In genomic region chr12:49088190-49088931, GRCh38 we compare ENCODE assay signal across 8 cellular contexts. TPM values are rescaled to one million over a fixed set of nuclear protein-coding genes. Genes with fewer than 3 reads are reported as not detected.
DNase-seq lines count a peak whose midpoint lies in the region; ATAC-seq and TF ChIP-seq lines count a peak whose summit lies in the region.

No MANE protein-coding gene starts in this region.

- H3K27me3 ChIP-seq in H7 (ENCODE audit: control insufficient read depth, insufficient read depth, low read length) (peaks cover 63% of the 10 kb centered on the region), MM.1S (replicated peaks; ENCODE audit: insufficient read depth, low read length) (peaks cover 50% of the 10 kb centered on the region), RWPE2 (ENCODE audit: insufficient read depth, poor library complexity, severe bottlenecking) (peaks cover 51% of the 10 kb centered on the region), testis (no peaks in the 10 kb centered on the region)

- no peaks in the 10 kb centered on the region for H3F3A ChIP-seq in MM.1S (ENCODE audit: insufficient read depth, low read length)

- H3K27ac ChIP-seq in MM.1S (ENCODE audit: low read length) (no peak overlapping the region), RWPE2 (ENCODE audit: poor library complexity, severe bottlenecking) (no peak overlapping the region), testis (no peak overlapping the region)

- ATAC-seq in RWPE2 (ENCODE audit: low read depth) (peak; percentile 91), omental fat pad (ENCODE audit: low FRiP score) (peak; percentile 96)

- WGBS in testis, 2 donors: 4 to 5% methylated on average over 14 to 18 of the region's 18 CpGs

- intact Hi-C loops in testis (cut with DNase I; ENCODE audit: low total_unique reads): no loop called here

- H3K79me2 ChIP-seq in MM.1S (ENCODE audit: low read length): no peaks in the 10 kb centered on the region

- H3K4me3 ChIP-seq in H7 (ENCODE audit: insufficient read depth, low read depth, low read length): no peak overlapping the region
- no peak overlapping the region for H3K4me3 ChIP-seq in MM.1S (ENCODE audit: low read length)
- H3K4me3 ChIP-seq in RWPE2 (ENCODE audit: severe bottlenecking): no peak overlapping the region
- no peak overlapping the region for H3K4me3 ChIP-seq in foreskin fibroblast (ENCODE audit: low read depth in 1 of 2, low read length in 2 of 2)
- H3K4me3 ChIP-seq in testis: no peak overlapping the region

- H3K36me3 ChIP-seq in H7 (replicated peaks; ENCODE audit: control insufficient read depth, insufficient read depth, low read length) (no peaks in the 10 kb centered on the region), MM.1S (replicated peaks; ENCODE audit: insufficient read depth, low read length) (no peaks in the 10 kb centered on the region), RWPE2 (ENCODE audit: low read depth) (no peaks in the 10 kb centered on the region), testis (ENCODE audit: low read depth, missing control alignments) (no peaks in the 10 kb centered on the region)

- DNase-seq in DMS79 (lab: John Stamatoyannopoulos, UW): peak; percentile 88
- DNase-seq in H7: peak; percentile 84
- DNase-seq in MM.1S: peak; percentile 72
- DNase-seq in RWPE2 (ENCODE audit: low spot score): peak; percentile 91
- peak; percentile 48 for DNase-seq in activated effector memory CD4-positive, alpha-beta T cell treated with Interleukin-2 at 50 U/mL for 16 hours
- DNase-seq in foreskin fibroblast: peak; percentile 70 to 92
- DNase-seq in omental fat pad (ENCODE audit: low spot score): peak; percentile 48
- DNase-seq in testis: peak; percentile 82

- peak overlapping the region; percentile 68 for H2AFZ ChIP-seq in MM.1S (ENCODE audit: low read length)

- H3K4me1 ChIP-seq in MM.1S (ENCODE audit: low read length) (peaks cover 5% of the 10 kb centered on the region), RWPE2 (ENCODE audit: insufficient read depth, poor library complexity, severe bottlenecking) (peaks cover 3% of the 10 kb centered on the region), testis (peaks cover 53% of the 10 kb centered on the region)

- peak overlapping the region; percentile 69 for H3K4me2 ChIP-seq in MM.1S (ENCODE audit: low read depth, low read length)

- H3K9ac ChIP-seq in MM.1S (ENCODE audit: low read length): no peak overlapping the region

- H3K9me3 ChIP-seq in MM.1S (replicated peaks; ENCODE audit: insufficient read depth, low read length): no peaks in the 10 kb centered on the region
- H3K9me3 ChIP-seq in RWPE2 (ENCODE audit: severe bottlenecking): no peaks in the 10 kb centered on the region
- H3K9me3 ChIP-seq in testis: no peaks in the 10 kb centered on the region

- no peaks in the 10 kb centered on the region for H3K9me2 ChIP-seq in MM.1S (replicated peaks; ENCODE audit: insufficient read depth, low read length)

- peak; percentile 93 for TF ChIP-seq CTCF in MM.1S (IDR thresholded peaks at IDR 0.05; ENCODE audit: low read length)
- TF ChIP-seq CTCF in RWPE2 (IDR thresholded peaks at IDR 0.05; ENCODE audit: poor library complexity, severe bottlenecking): peak; percentile 91
- peak; percentile 81 for TF ChIP-seq CTCF in foreskin fibroblast (IDR thresholded peaks at IDR 0.05; ENCODE audit: low read depth, low read length)
- TF ChIP-seq CTCF in omental fat pad (IDR thresholded peaks at IDR 0.05): no peak
- TF ChIP-seq CTCF in testis (IDR thresholded peaks at IDR 0.05): peak; percentile 74 to 80 (median 76)

- no peak for TF ChIP-seq POLR2A in testis (IDR thresholded peaks at IDR 0.05)

- H4K20me1 ChIP-seq in MM.1S (ENCODE audit: insufficient read depth, low read length): no peaks in the 10 kb centered on the region

RNA-seq across cellular contexts. Expression of gene DHH, which starts 6.2 kb away (rescaled TPM):
- not detected in 2 replicates for total RNA-seq in H7 (2014; rRNA removed; shearing (Covaris generic))
- total RNA-seq in omental fat pad: 1 to 10 TPM in 2 of 4 donors, under 1 TPM in 2; 0.72 to 2.0 (median 1.3) TPM
- total RNA-seq in testis: 100 to 1,000 TPM in 1 of 2 donors, 10 to 100 TPM in 1; 97.6 to 148 TPM
- polyA plus RNA-seq in testis (ENCODE audit: insufficient read depth, low read depth, low replicate concordance): 40.0 TPM

RNA-seq across cellular contexts. Expression of gene RHEBL1, which starts 18.6 kb away (rescaled TPM):
- total RNA-seq in H7 (2014; rRNA removed; shearing (Covaris generic)): 5.5 and 7.1 TPM in 2 replicates
- total RNA-seq in omental fat pad (under 1 TPM in 1 of 4 donors, not detected in 3; 0.96 TPM), testis (1 to 10 TPM; 1.7 to 5.9 TPM)
- 1.5 TPM for polyA plus RNA-seq in testis (ENCODE audit: insufficient read depth, low read depth, low replicate concordance)

RNA-seq across cellular contexts. Expression of gene LMBR1L, which starts 22.3 kb away (rescaled TPM):
- total RNA-seq in H7 (2014; rRNA removed; shearing (Covaris generic)): 63.0 and 75.6 TPM in 2 replicates
- total RNA-seq in omental fat pad (10 to 100 TPM; 23.2 to 68.4 (median 37.8) TPM), testis (100 to 1,000 TPM; 223 to 265 TPM)
- 178 TPM for polyA plus RNA-seq in testis (ENCODE audit: insufficient read depth, low read depth, low replicate concordance)

RNA-seq across cellular contexts. Expression of gene KMT2D, which starts 27.8 kb away (rescaled TPM):
- total RNA-seq in H7 (2014; rRNA removed; shearing (Covaris generic)): 16.2 and 20.8 TPM in 2 replicates
- total RNA-seq in omental fat pad (10 to 100 TPM; 31.2 to 87.0 (median 49.0) TPM), testis (100 to 1,000 TPM; 148 to 169 TPM)
- polyA plus RNA-seq in testis (ENCODE audit: insufficient read depth, low read depth, low replicate concordance): 67.1 TPM

RNA-seq across cellular contexts. Expression of gene TUBA1B, which starts 42.8 kb away (rescaled TPM):
- 3,556 and 4,028 TPM in 2 replicates for total RNA-seq in H7 (2014; rRNA removed; shearing (Covaris generic))
- total RNA-seq in omental fat pad (1,000 to 10,000 TPM in 1 of 4 donors, 100 to 1,000 TPM in 3; 608 to 1,018 (median 745) TPM), testis (1,000 to 10,000 TPM in 1 of 2 donors, 100 to 1,000 TPM in 1; 642 to 1,178 TPM)
- 894 TPM for polyA plus RNA-seq in testis (ENCODE audit: insufficient read depth, low read depth, low replicate concordance)

Comparison
In these comparisons a context has a peak if more than half of its experiments do, and no peak if none do; other contexts are left out.
1. CTCF ChIP-seq: peak in MM.1S (single experiment), RWPE2 (single experiment), foreskin fibroblast (single experiment) and testis (3 of 3); none in omental fat pad (0 of 3).
2. RNA of gene DHH, which starts 6.2 kb away (total RNA-seq): 97.6 to 148 TPM in testis; 0.72 to 2.0 TPM in omental fat pad and not detected in H7; every median in the first group is over 10 times any median in the second.
3. Peak in every context shown above with its lines, with median percentiles within 50 percentile points of each other: DNase-seq.